In genomic region chr10:69272620-69273019, GRCh38 we compare ENCODE assay signal across 24 cellular contexts. TPM values are rescaled to one million over a fixed set of nuclear protein-coding genes. Genes with fewer than 3 reads are reported as not detected.
"Had no signal": no experiment of that assay in that cellular context is flagged by ENCODE, and none has a peak within 500 bp of the region (broad histone marks: within the 10 kb centered on the region; RNA-seq: fewer than 3 reads in every experiment).

No MANE protein-coding gene starts in this region.

- H3K27ac Mint-ChIP-seq: activated CD4-positive, alpha-beta memory T cell treated with anti-CD3 and anti-CD28 coated beads for 36 hours; activated naive CD8-positive, alpha-beta T cell treated with anti-CD3 and anti-CD28 coated beads, Interleukin-2, amount 50 U/mL, for 24 hours; natural killer cell treated with Interleukin-12 subunit alpha and Interleukin-12 subunit beta and Interleukin-15 and Interleukin-18, amount 100 ng/mL, for 72 hours; type B pancreatic cell had no signal

- H3K9me3 Mint-ChIP-seq: activated CD4-positive, alpha-beta memory T cell treated with anti-CD3 and anti-CD28 coated beads for 36 hours; activated naive CD8-positive, alpha-beta T cell treated with anti-CD3 and anti-CD28 coated beads, Interleukin-2, amount 50 U/mL, for 24 hours; natural killer cell treated with Interleukin-12 subunit alpha and Interleukin-12 subunit beta and Interleukin-15 and Interleukin-18, amount 100 ng/mL, for 72 hours; type B pancreatic cell had no signal

- DNase-seq: activated CD4-positive, alpha-beta memory T cell treated with anti-CD3 and anti-CD28 coated beads for 36 hours; activated CD4-positive, alpha-beta T cell treated with anti-CD3 and anti-CD28 coated beads for 48 hours; activated gamma-delta T cell; activated naive CD4-positive, alpha-beta T cell treated with anti-CD3 and anti-CD28 coated beads, Interleukin-2, amount 50 U/mL, for 16 hours; activated naive CD8-positive, alpha-beta T cell treated with anti-CD3 and anti-CD28 coated beads, Interleukin-2, amount 50 U/mL, for 24 hours; anterior cingulate cortex; body of pancreas; effector memory CD4-positive, alpha-beta T cell; head of caudate nucleus; hypothalamus; midbrain; ovary; stimulated activated CD4-positive, alpha-beta T cell treated with anti-CD3 and anti-CD28 coated beads, Interleukin-4, amount 100 ng/mL, for 24 hours; stimulated activated naive CD4-positive, alpha-beta T cell treated with Interleukin-2 at 50 U/mL for 16 hours had no signal

- FAIRE-seq: islet of Langerhans had no signal

- H3K4me1 ChIP-seq: body of pancreas, gastroesophageal sphincter, prostate gland, right atrium auricular region had no signal

- H3K27me3 ChIP-seq: body of pancreas, neutrophil, ovary, right atrium auricular region had no signal

- H3K27ac ChIP-seq: body of pancreas, gastroesophageal sphincter, neutrophil, ovary, prostate gland, right atrium auricular region, thoracic aorta had no signal

- H3K36me3 ChIP-seq: gastroesophageal sphincter, neutrophil, ovary, prostate gland, right atrium auricular region, thoracic aorta had no signal

- H3K4me3 Mint-ChIP-seq: activated CD4-positive, alpha-beta memory T cell treated with anti-CD3 and anti-CD28 coated beads for 36 hours; activated naive CD8-positive, alpha-beta T cell treated with anti-CD3 and anti-CD28 coated beads, Interleukin-2, amount 50 U/mL, for 24 hours; natural killer cell treated with Interleukin-12 subunit alpha and Interleukin-12 subunit beta and Interleukin-15 and Interleukin-18, amount 100 ng/mL, for 72 hours; type B pancreatic cell had no signal

- H3K9me3 ChIP-seq: body of pancreas, gastroesophageal sphincter, neutrophil, ovary, prostate gland, right atrium auricular region, thoracic aorta had no signal

- H3K36me3 Mint-ChIP-seq: activated CD4-positive, alpha-beta memory T cell treated with anti-CD3 and anti-CD28 coated beads for 36 hours; natural killer cell treated with Interleukin-12 subunit alpha and Interleukin-12 subunit beta and Interleukin-15 and Interleukin-18, amount 100 ng/mL, for 72 hours; type B pancreatic cell had no signal

- ATAC-seq: activated naive CD8-positive, alpha-beta T cell treated with anti-CD3 and anti-CD28 coated beads, Interleukin-2, amount 50 U/mL, for 24 hours; body of pancreas; esophagus mucosa; gastroesophageal sphincter; natural killer cell treated with Interleukin-12 subunit alpha and Interleukin-12 subunit beta and Interleukin-15 and Interleukin-18, amount 100 ng/mL, for 72 hours had no signal

- H3K4me3 ChIP-seq: body of pancreas, gastroesophageal sphincter, ovary, prostate gland, right atrium auricular region, thoracic aorta had no signal

- H3K27me3 Mint-ChIP-seq: activated CD4-positive, alpha-beta memory T cell treated with anti-CD3 and anti-CD28 coated beads for 36 hours; activated naive CD8-positive, alpha-beta T cell treated with anti-CD3 and anti-CD28 coated beads, Interleukin-2, amount 50 U/mL, for 24 hours had no signal

- H3K4me1 Mint-ChIP-seq: activated naive CD8-positive, alpha-beta T cell treated with anti-CD3 and anti-CD28 coated beads, Interleukin-2, amount 50 U/mL, for 24 hours had no signal

RNA-seq across cellular contexts. Expression of gene HKDC1, which starts 52.5 kb away (rescaled TPM):
- total RNA-seq: cardiac septum; natural killer cell treated with Interleukin-12 subunit alpha and Interleukin-12 subunit beta and Interleukin-15 and Interleukin-18, amount 100 ng/mL, for 72 hours had no signal
